ENCODE assay signal across 1 cellular context in genomic region chr5:10724799-10725507, GRCh38.
TF ChIP-seq lines count a peak whose summit lies in the region.

No MANE protein-coding gene starts in this region.

TF ChIP-seq in IMR-90, 13 proteins besides CTCF, POLR2A, EP300 and RAD21 (continued from another document):
- no peak for TF ChIP-seq ELK1 (IDR thresholded peaks at IDR 0.05; ENCODE audit: borderline replicate concordance, low read depth, low read length)
- TF ChIP-seq NFE2L2 (IDR thresholded peaks at IDR 0.05; ENCODE audit: low read depth, low read length): no peak
- no peak for TF ChIP-seq CHD1 (IDR thresholded peaks at IDR 0.05; ENCODE audit: low read depth, low read length)
- peak; percentile 74 for TF ChIP-seq FOS (IDR thresholded peaks at IDR 0.05; ENCODE audit: low read depth, low read length)
- no peak for TF ChIP-seq MAFK (IDR thresholded peaks at IDR 0.05; ENCODE audit: low read depth, low read length)
TF ChIP-seq in IMR-90: peak in this region for 2.
